ENCODE assay signal across 20 cellular contexts in genomic region chr15:71725215-71725955, GRCh38.
DNase-seq lines count a peak whose midpoint lies in the region; TF ChIP-seq lines count a peak whose summit lies in the region.
"Had no signal": no experiment of that assay in that cellular context is flagged by ENCODE, and none has a peak within 500 bp of the region (broad histone marks: within the 10 kb centered on the region; RNA-seq: fewer than 3 reads in every experiment).

No MANE protein-coding gene starts in this region.

- no peaks in the 10 kb centered on the region for H3K36me3 Mint-ChIP-seq in mesothelial cell of epicardium
- H3K36me3 Mint-ChIP-seq: T-cell, type B pancreatic cell had no signal

- no peaks in the 10 kb centered on the region for H3K9me3 Mint-ChIP-seq in mesothelial cell of epicardium
- H3K9me3 Mint-ChIP-seq: neural crest cell, T-cell, type B pancreatic cell had no signal

- DNase-seq in HCEC 1CT (peak; percentile 72), RPMI7951 (ENCODE audit: low read depth) (peak; percentile 91), epithelial cell of esophagus (ENCODE audit: low read depth) (peak; percentile 90), mesothelial cell of epicardium (ENCODE audit: low spot score in 2 of 2, unreplicated experiment in 2 of 2) (no peak), NCI-H2171 treated with DMSO at 0.1 percent for 48 hours (lab: John Stamatoyannopoulos, UW) (no peak), SW480 (ENCODE audit: low spot score) (no peak), Peyer's patch (no peak), GDM1 (lab: John Stamatoyannopoulos, UW) (no peak)
- DNase-seq: activated gamma-delta T cell treated with Interleukin-2 at 50 U/mL for 16 hours; Caco-2; NCI-H187 treated with DMSO at 0.1 percent for 48 hours; NCI-H446 treated with DMSO at 0.1 percent for 48 hours; Right ventricle myocardium superior; stimulated activated CD4-positive, alpha-beta T cell treated with anti-CD3 and anti-CD28 coated beads, Interleukin-4, amount 100 ng/mL, for 4 hours; T-cell had no signal

- no peaks in the 10 kb centered on the region for H3K4me1 ChIP-seq in Peyer's patch
- H3K4me1 ChIP-seq: Caco-2 had no signal

- H3K27ac Mint-ChIP-seq in mesothelial cell of epicardium = peak overlapping the region; percentile 1
- H3K27ac Mint-ChIP-seq: B cell, T-cell, type B pancreatic cell had no signal

- no peak for TF ChIP-seq POLR2A in Peyer's patch (IDR thresholded peaks at IDR 0.05)

- H3K4me3 ChIP-seq in epithelial cell of esophagus (ENCODE audit: low read length) (no peak overlapping the region), Peyer's patch (no peak overlapping the region)
- H3K4me3 ChIP-seq: HAP-1, K562 had no signal

- peaks cover 19% of the 10 kb centered on the region for H3K4me1 Mint-ChIP-seq in mesothelial cell of epicardium
- H3K4me1 Mint-ChIP-seq: B cell, T-cell had no signal

- no peaks in the 10 kb centered on the region for H3K9me3 ChIP-seq in Peyer's patch
- H3K9me3 ChIP-seq: Caco-2, HAP-1 had no signal

- no peak for TF ChIP-seq CTCF in epithelial cell of esophagus (IDR thresholded peaks at IDR 0.05; ENCODE audit: insufficient read depth, low read depth, low read length, missing control alignments)
- TF ChIP-seq CTCF in mesothelial cell of epicardium (IDR thresholded peaks at IDR 0.05; ENCODE audit: unreplicated experiment) = no peak
- TF ChIP-seq CTCF in Peyer's patch (IDR thresholded peaks at IDR 0.05) = no peak

- H3K27me3 Mint-ChIP-seq in mesothelial cell of epicardium (ENCODE audit: low read depth) = no peaks in the 10 kb centered on the region
- H3K27me3 Mint-ChIP-seq: type B pancreatic cell had no signal

- no peaks in the 10 kb centered on the region for H3K27me3 ChIP-seq in Peyer's patch

- no peak overlapping the region for H3K4me3 Mint-ChIP-seq in mesothelial cell of epicardium
- H3K4me3 Mint-ChIP-seq: B cell, neural crest cell, T-cell, type B pancreatic cell had no signal

- no peak overlapping the region for H3K27ac ChIP-seq in Peyer's patch

- no peaks in the 10 kb centered on the region for H3K36me3 ChIP-seq in Peyer's patch
- H3K36me3 ChIP-seq: HAP-1 had no signal

Comparison
In these comparisons a context has a peak if more than half of its experiments do, and no peak if none do; other contexts are left out.
1. DNase-seq: peak in HCEC 1CT (single experiment), RPMI7951 (single experiment) and epithelial cell of esophagus (single experiment); none in mesothelial cell of epicardium (0 of 2), NCI-H2171 treated with DMSO at 0.1 percent for 48 hours (single experiment), SW480 (single experiment), Peyer's patch (0 of 3) and GDM1 (single experiment).